In the genomic region with DNA sequence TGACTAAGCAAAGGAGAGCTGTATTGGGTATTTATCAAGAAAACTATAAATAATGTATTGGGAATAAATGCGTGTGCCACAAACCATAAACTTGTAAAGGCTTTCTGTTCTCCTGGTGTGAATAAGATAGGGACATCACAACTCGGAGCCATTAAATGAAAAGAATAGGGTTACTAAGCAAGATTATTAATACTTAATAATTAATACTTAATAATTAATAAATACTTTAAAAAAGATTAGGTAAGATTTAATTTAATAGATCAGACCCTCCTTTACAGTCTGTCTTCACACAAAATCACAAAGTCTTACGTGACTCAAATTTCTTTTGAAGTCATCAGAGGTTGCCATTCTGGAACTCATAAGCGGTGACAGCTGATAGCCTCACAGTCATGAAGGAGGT, we compare ENCODE assay signal across 7 cellular contexts.
"Had no signal": no experiment of that assay in that cellular context is flagged by ENCODE, and none has a peak within 500 bp of the region (broad histone marks: within the 10 kb centered on the region; RNA-seq: fewer than 3 reads in every experiment).

No MANE protein-coding gene starts in this region.

- H3K36me3 Mint-ChIP-seq: IgD-negative memory B cell had no signal

- H3K27ac ChIP-seq: HL-60 had no signal

- DNase-seq: IMR-90, KBM-7, KG1 had no signal

- H3K27me3 Mint-ChIP-seq: IgD-negative memory B cell had no signal

- ATAC-seq: HepG2 had no signal

- H3K4me1 Mint-ChIP-seq: IgD-negative memory B cell had no signal

- FAIRE-seq: HepG2, HTR-8/SVneo had no signal
